ENCODE assay signal across 8 cellular contexts in the genomic region with DNA sequence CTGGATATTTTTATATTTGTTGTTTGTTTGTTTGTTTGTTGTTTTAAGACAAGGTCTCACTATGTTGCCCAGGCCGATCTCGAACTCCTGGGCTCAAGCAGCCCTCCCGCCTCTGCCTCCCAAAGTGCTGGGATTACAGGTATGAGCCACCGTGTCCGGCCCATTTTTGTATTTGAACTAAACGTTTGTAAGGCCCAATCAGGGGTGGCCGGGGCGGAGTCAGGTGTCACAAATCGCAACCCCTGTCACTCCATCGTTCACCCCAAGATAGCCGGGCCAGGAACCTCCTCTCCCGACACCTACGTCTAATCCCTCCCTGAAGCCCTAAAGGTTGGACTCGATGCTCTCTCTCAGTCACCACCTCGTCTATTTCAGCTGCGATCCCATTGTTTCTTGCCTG. TPM values are rescaled to one million over a fixed set of nuclear protein-coding genes. Genes with fewer than 3 reads are reported as not detected.
A peak's percentile ranks its signal among the peaks of the same experiment; 100 is the strongest.
DNase-seq lines count a peak whose midpoint lies in the region; ATAC-seq, FAIRE-seq and TF ChIP-seq lines count a peak whose summit lies in the region.

No MANE protein-coding gene starts in this region.

- H3K4me2 ChIP-seq in smooth muscle cell, result peak overlapping the region; percentile 75

- peak overlapping the region; percentile 59 for H2AFZ ChIP-seq in smooth muscle cell (ENCODE audit: low read depth)

- no peak overlapping the region for H3K27ac Mint-ChIP-seq in endodermal cell

- no peaks in the 10 kb centered on the region for H3K36me3 Mint-ChIP-seq in endodermal cell (ENCODE audit: low read depth)

- TF ChIP-seq CTCF in endodermal cell (conservative IDR thresholded peaks at IDR 0.05) (no peak), smooth muscle cell (IDR thresholded peaks at IDR 0.05; ENCODE audit: borderline replicate concordance, insufficient read depth, poor library complexity, severe bottlenecking) (no peak), omental fat pad (IDR thresholded peaks at IDR 0.05) (no peak)

- no peak overlapping the region for H3K27ac ChIP-seq in endodermal cell (ENCODE audit: low read depth, low read length)
- H3K27ac ChIP-seq in smooth muscle cell (ENCODE audit: low read depth), result peak overlapping the region; percentile 81

- H3K4me1 ChIP-seq in endodermal cell (ENCODE audit: control insufficient read depth, insufficient read depth, low read length), result no peaks in the 10 kb centered on the region
- H3K4me1 ChIP-seq in smooth muscle cell (ENCODE audit: low read depth), result no peaks in the 10 kb centered on the region

- no peak overlapping the region for H3K9ac ChIP-seq in endodermal cell (ENCODE audit: extremely low read depth, low read length, poor library complexity, severe bottlenecking)
- peak overlapping the region; percentile 85 for H3K9ac ChIP-seq in smooth muscle cell (ENCODE audit: low read depth)

- H3K79me2 ChIP-seq in smooth muscle cell (ENCODE audit: low read depth), result no peaks in the 10 kb centered on the region

- H3K27me3 ChIP-seq in endodermal cell (ENCODE audit: control insufficient read depth, insufficient read depth, low read length, poor library complexity, severe bottlenecking) (no peaks in the 10 kb centered on the region), smooth muscle cell (ENCODE audit: low read depth) (no peaks in the 10 kb centered on the region)

- no peaks in the 10 kb centered on the region for H3K4me1 Mint-ChIP-seq in endodermal cell

- H3K4me3 ChIP-seq in endodermal cell (ENCODE audit: low read length), result no peak overlapping the region
- no peak overlapping the region for H3K4me3 ChIP-seq in smooth muscle cell

- WGBS in endodermal cell (ENCODE audit: insufficient coverage in 1 of 2, insufficient read length in 1 of 2), 2 experiments, result 85 to 94% methylated on average over 9 to 16 of the region's 16 CpGs
- 72% methylated on average over 16 of the region's 16 CpGs for whole genome bisulfite sequencing in smooth muscle cell (ENCODE audit: low lambda C conversion rate)

- H3K9me3 ChIP-seq in endodermal cell (ENCODE audit: control insufficient read depth, low read length), result no peaks in the 10 kb centered on the region
- no peaks in the 10 kb centered on the region for H3K9me3 ChIP-seq in smooth muscle cell (replicated peaks; ENCODE audit: low read depth)

- peaks cover 4% of the 10 kb centered on the region for H3F3A ChIP-seq in smooth muscle cell (ENCODE audit: low read depth)

- DNase-seq in activated CD4-positive, alpha-beta T cell treated with anti-CD3 and anti-CD28 coated beads, Interleukin-2, amount 50 U/mL, for 1 hour, result peak; percentile 51
- DNase-seq in endodermal cell (peak; percentile 41), smooth muscle cell (lab: John Stamatoyannopoulos, UW; ENCODE audit: unreplicated experiment) (no peak), NCI-H128 (lab: John Stamatoyannopoulos, UW; ENCODE audit: unreplicated experiment) (no peak), omental fat pad (ENCODE audit: low spot score) (no peak), GM19239 (ENCODE audit: insufficient read length, low spot score) (no peak)

- H3K27me3 Mint-ChIP-seq in endodermal cell (ENCODE audit: insufficient read depth), result no peaks in the 10 kb centered on the region

- H3K4me3 Mint-ChIP-seq in endodermal cell, result peak overlapping the region; percentile 52

- ATAC-seq in HG02885 (IDR thresholded peaks at IDR 0.05; ENCODE audit: poor library complexity, unreplicated experiment), result peak; percentile 56
- ATAC-seq in HG03108 (IDR thresholded peaks at IDR 0.05; ENCODE audit: unreplicated experiment), result no peak
- ATAC-seq in omental fat pad (ENCODE audit: low FRiP score), result no peak

- no peaks in the 10 kb centered on the region for H4K20me1 ChIP-seq in smooth muscle cell (ENCODE audit: low read depth)

- no peaks in the 10 kb centered on the region for H3K36me3 ChIP-seq in endodermal cell (ENCODE audit: control insufficient read depth, insufficient read depth, low read length)
- no peaks in the 10 kb centered on the region for H3K36me3 ChIP-seq in smooth muscle cell (ENCODE audit: low read depth)

- FAIRE-seq in GM19239 (lab: Jason Lieb, UNC), result no peak

- peaks cover 47% of the 10 kb centered on the region for H3K9me3 Mint-ChIP-seq in endodermal cell

RNA-seq across cellular contexts. Expression of gene EFHC2, which starts 0.7 kb away (rescaled TPM):
- 1 to 10 TPM; 1.3 to 2.2 TPM for total RNA-seq in endodermal cell
- 0.50 TPM for polyA plus RNA-seq in endodermal cell (2013, experiment 1 of 2)
- polyA plus RNA-seq in endodermal cell (2013, experiment 2 of 2), result 0.50 TPM
- total RNA-seq in smooth muscle cell, result 2.3 and 8.8 TPM in 2 replicates
- polyA plus RNA-seq in smooth muscle cell, result 3.5 and 4.0 TPM in 2 replicates
- 1 to 10 TPM in 1 of 4 donors, under 1 TPM in 1, not detected in 2; 0.60 to 1.6 TPM for total RNA-seq in omental fat pad

Comparison
In these comparisons a context has a peak if more than half of its experiments do, and no peak if none do; other contexts are left out.
1. DNase-seq: peak in activated CD4-positive, alpha-beta T cell treated with anti-CD3 and anti-CD28 coated beads, Interleukin-2, amount 50 U/mL, for 1 hour (single experiment) and endodermal cell (single experiment); none in smooth muscle cell (single experiment), NCI-H128 (single experiment), omental fat pad (single experiment) and GM19239 (single experiment).